In the genomic region with DNA sequence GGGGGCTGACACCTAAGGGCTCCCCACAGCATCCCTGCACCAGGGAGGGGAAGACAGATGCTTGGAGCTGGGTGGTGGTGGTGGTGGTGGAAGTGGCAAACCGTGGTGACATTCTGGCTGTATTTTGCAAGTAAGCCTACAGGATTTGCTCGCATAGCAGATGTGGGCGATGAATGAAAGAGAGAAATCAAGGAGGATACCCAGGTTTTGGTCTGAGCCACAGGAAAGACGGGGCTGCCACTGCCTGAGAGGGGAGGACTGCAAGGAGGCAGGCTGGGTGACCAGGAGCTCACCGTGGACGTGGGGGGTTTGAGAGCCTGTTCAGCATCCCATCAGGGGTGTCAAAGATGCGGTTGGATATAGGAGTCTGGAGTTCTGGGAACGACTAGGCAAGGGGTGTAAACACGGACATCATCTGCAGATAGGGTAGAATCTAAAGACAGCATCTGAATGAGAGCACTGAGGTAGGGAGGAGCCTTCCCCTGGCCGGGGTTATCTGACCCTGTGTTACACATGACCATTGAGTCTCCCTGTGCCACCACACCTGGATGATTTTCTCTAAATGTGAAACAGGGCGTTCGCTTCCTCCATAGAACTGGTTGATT, we compare ENCODE assay signal across 24 cellular contexts. TPM values are rescaled to one million over a fixed set of nuclear protein-coding genes. Genes with fewer than 3 reads are reported as not detected.
DNase-seq lines count a peak whose midpoint lies in the region; ATAC-seq and TF ChIP-seq lines count a peak whose summit lies in the region.
"Had no signal": no experiment of that assay in that cellular context is flagged by ENCODE, and none has a peak within 500 bp of the region (broad histone marks: within the 10 kb centered on the region; RNA-seq: fewer than 3 reads in every experiment).

No MANE protein-coding gene starts in this region.

- no peak overlapping the region for H2AFZ ChIP-seq in Karpas-422 (ENCODE audit: low read length)
- H2AFZ ChIP-seq: GM23338 had no signal

- no peaks in the 10 kb centered on the region for H3K27me3 ChIP-seq in CD4-positive, CD25-positive, alpha-beta regulatory T cell (ENCODE audit: control insufficient read depth, insufficient read depth, low read length)
- H3K27me3 ChIP-seq in stomach (no peaks in the 10 kb centered on the region), Karpas-422 (ENCODE audit: low read length) (no peaks in the 10 kb centered on the region), SJCRH30 (no peaks in the 10 kb centered on the region)

- H3K9ac ChIP-seq in Karpas-422 (ENCODE audit: low read length) = no peak overlapping the region

- no peak overlapping the region for H3K27ac ChIP-seq in CD4-positive, CD25-positive, alpha-beta regulatory T cell (ENCODE audit: insufficient read depth, low read length, poor library complexity, severe bottlenecking)
- H3K27ac ChIP-seq in stomach (peak overlapping the region in 2 of 5 donors; percentile 24 to 64), Karpas-422 (ENCODE audit: low read length) (no peak overlapping the region), SJCRH30 (no peak overlapping the region)
- H3K27ac ChIP-seq: A549, C4-2B had no signal

- no peak for DNase-seq in CD4-positive, CD25-positive, alpha-beta regulatory T cell
- DNase-seq in T-helper 17 cell = no peak
- peak; percentile 11 for DNase-seq in left lobe of liver (ENCODE audit: low spot score)
- peak; percentile 17 for DNase-seq in stomach
- DNase-seq in Karpas-422 = no peak
- DNase-seq in SJCRH30 = no peak
- DNase-seq: Calu3, DMS79 treated with DMSO at 0.1 percent for 48 hours, HFFc6, KBM-7, MM.1S, NCI-H2029, NCI-H446 treated with DMSO at 0.1 percent for 48 hours, NCI-H526, NCI-H82, RPMI8226, SHP77 had no signal

- H3K4me1 Mint-ChIP-seq in CD4-positive, CD25-positive, alpha-beta regulatory T cell = peaks cover 0 to 13% (median under 1%) of the 10 kb centered on the region in 4 donors
- peaks cover 42% of the 10 kb centered on the region for H3K4me1 Mint-ChIP-seq in T-helper 17 cell
- H3K4me1 Mint-ChIP-seq: B cell had no signal

- H4K20me1 ChIP-seq in Karpas-422 (ENCODE audit: insufficient read depth, low read depth, low read length) = no peaks in the 10 kb centered on the region

- H3K36me3 ChIP-seq in CD4-positive, CD25-positive, alpha-beta regulatory T cell (ENCODE audit: control insufficient read depth, insufficient read depth, low read length) = no peaks in the 10 kb centered on the region
- H3K36me3 ChIP-seq in stomach (peaks cover 3 to 84% (median 69%) of the 10 kb centered on the region in 4 donors), Karpas-422 (ENCODE audit: insufficient read depth, low read length) (no peaks in the 10 kb centered on the region), SJCRH30 (no peaks in the 10 kb centered on the region)
- H3K36me3 ChIP-seq: HAP-1 had no signal

- no peak for TF ChIP-seq POLR2A in stomach (IDR thresholded peaks at IDR 0.05)

- no peak overlapping the region for H3K4me2 ChIP-seq in Karpas-422 (ENCODE audit: low read depth, low read length, poor library complexity, severe bottlenecking)
- H3K4me2 ChIP-seq: A549, GM23338 had no signal

- ATAC-seq in CD4-positive, CD25-positive, alpha-beta regulatory T cell (ENCODE audit: low read depth in 2 of 2) = no peak
- ATAC-seq in T-helper 17 cell (no peak), left lobe of liver (no peak), HG02642 (IDR thresholded peaks at IDR 0.05; ENCODE audit: poor library complexity, unreplicated experiment) (no peak), GM18511 (IDR thresholded peaks at IDR 0.05; ENCODE audit: unreplicated experiment) (no peak)
- ATAC-seq: A549, GM23338 had no signal

- peaks cover 3% of the 10 kb centered on the region for H3K36me3 Mint-ChIP-seq in CD4-positive, CD25-positive, alpha-beta regulatory T cell
- H3K36me3 Mint-ChIP-seq in T-helper 17 cell (ENCODE audit: low read depth) = peaks cover 3% of the 10 kb centered on the region

- intact Hi-C loops in stomach (cut with DNase I; ENCODE audit: low total_unique reads) = no loop called here

- no peaks in the 10 kb centered on the region for H3K79me2 ChIP-seq in Karpas-422 (ENCODE audit: low read length)

- no peak overlapping the region for H3K4me3 ChIP-seq in CD4-positive, CD25-positive, alpha-beta regulatory T cell (ENCODE audit: low read depth, low read length)
- H3K4me3 ChIP-seq in stomach (no peak overlapping the region), Karpas-422 (ENCODE audit: low read length) (no peak overlapping the region), SJCRH30 (no peak overlapping the region)
- H3K4me3 ChIP-seq: A549, GM23338, HAP-1 had no signal

- H3K4me3 Mint-ChIP-seq in CD4-positive, CD25-positive, alpha-beta regulatory T cell = no peak overlapping the region
- H3K4me3 Mint-ChIP-seq in T-helper 17 cell = no peak overlapping the region
- H3K4me3 Mint-ChIP-seq: B cell, GM23338, HFFc6 had no signal

- H3K9me3 Mint-ChIP-seq in CD4-positive, CD25-positive, alpha-beta regulatory T cell = no peaks in the 10 kb centered on the region
- H3K9me3 Mint-ChIP-seq: GM23338, HFFc6 had no signal

- no peaks in the 10 kb centered on the region for H3K9me2 ChIP-seq in Karpas-422 (replicated peaks; ENCODE audit: insufficient read depth, low read length)

- peak overlapping the region in 2 of 3 donors; percentile 75 to 79 for H3K27ac Mint-ChIP-seq in CD4-positive, CD25-positive, alpha-beta regulatory T cell
- H3K27ac Mint-ChIP-seq in T-helper 17 cell = peak overlapping the region; percentile 97
- H3K27ac Mint-ChIP-seq: B cell, GM23338, HFFc6 had no signal

- no peaks in the 10 kb centered on the region for H3K9me3 ChIP-seq in CD4-positive, CD25-positive, alpha-beta regulatory T cell (ENCODE audit: control insufficient read depth in 2 of 2, low read length in 2 of 2)
- H3K9me3 ChIP-seq in T-helper 17 cell (ENCODE audit: control insufficient read depth, low read length, poor library complexity, severe bottlenecking) = no peaks in the 10 kb centered on the region
- H3K9me3 ChIP-seq in stomach = no peaks in the 10 kb centered on the region
- H3K9me3 ChIP-seq in Karpas-422 (ENCODE audit: low read length) = no peaks in the 10 kb centered on the region
- no peaks in the 10 kb centered on the region for H3K9me3 ChIP-seq in SJCRH30 (replicated peaks)
- H3K9me3 ChIP-seq: A549, HAP-1 had no signal

- no peaks in the 10 kb centered on the region for H3K4me1 ChIP-seq in CD4-positive, CD25-positive, alpha-beta regulatory T cell (ENCODE audit: control insufficient read depth, insufficient read depth, low read length, poor library complexity, severe bottlenecking)
- peaks cover 19 to 73% (median 39%) of the 10 kb centered on the region in 4 donors for H3K4me1 ChIP-seq in stomach
- no peaks in the 10 kb centered on the region for H3K4me1 ChIP-seq in Karpas-422 (ENCODE audit: low read length)
- no peaks in the 10 kb centered on the region for H3K4me1 ChIP-seq in SJCRH30
- H3K4me1 ChIP-seq: HAP-1 had no signal

- 83 to 92% (median 90%) methylated on average over 12 of the region's 12 CpGs for WGBS in stomach, 5 donors

- TF ChIP-seq CTCF in stomach (IDR thresholded peaks at IDR 0.05) = no peak

- H3K27me3 Mint-ChIP-seq in CD4-positive, CD25-positive, alpha-beta regulatory T cell = no peaks in the 10 kb centered on the region
- H3K27me3 Mint-ChIP-seq in T-helper 17 cell = no peaks in the 10 kb centered on the region

- no peak for TF ChIP-seq EP300 in stomach (IDR thresholded peaks at IDR 0.05)

RNA-seq across cellular contexts. Expression of a gene that starts 49.7 kb away (rescaled TPM):
- 4.3 TPM for total RNA-seq in CD4-positive, CD25-positive, alpha-beta regulatory T cell
- polyA plus RNA-seq in CD4-positive, CD25-positive, alpha-beta regulatory T cell = 1 to 10 TPM; 1.5 to 6.0 (median 3.1) TPM
- total RNA-seq in T-helper 17 cell (10 to 100 TPM; 20.3 to 28.7 TPM), left lobe of liver (3.8 TPM), stomach (100 to 1,000 TPM in 1 of 5 donors, 10 to 100 TPM in 4; 23.5 to 153 (median 97.4) TPM)
- 10 to 100 TPM; 35.4 to 67.8 (median 55.8) TPM for polyA plus RNA-seq in stomach
- total RNA-seq in Karpas-422 (2014; rRNA removed; shearing (Covaris generic); ENCODE audit: low replicate concordance) = 0.97 and 1.6 TPM in 2 replicates
- 12.2 and 13.5 TPM in 2 replicates for total RNA-seq in SJCRH30 (2014; rRNA removed; shearing (Covaris generic))

Comparison
In these comparisons a context has a peak if more than half of its experiments do, and no peak if none do; other contexts are left out.
1. DNase-seq: peak in left lobe of liver (single experiment) and stomach (single experiment); none in CD4-positive, CD25-positive, alpha-beta regulatory T cell (0 of 3), T-helper 17 cell (0 of 3), Karpas-422 (single experiment) and SJCRH30 (0 of 2).